1 cellular context compared by ENCODE assay signal in genomic region chr3:23830869-23831484, GRCh38.
TF ChIP-seq lines count a peak whose summit lies in the region.

No MANE protein-coding gene starts in this region.

TF ChIP-seq in WTC11, 78 proteins besides CTCF, POLR2A, EP300 and RAD21 (continued from another document):
- TF ChIP-seq ERG (CRISPR knock-in tag; IDR thresholded peaks at IDR 0.05): no peak
- no peak for TF ChIP-seq ZSCAN18 (CRISPR knock-in tag; IDR thresholded peaks at IDR 0.05)
- no peak for TF ChIP-seq NR3C1 (CRISPR knock-in tag; conservative IDR thresholded peaks at IDR 0.05; ENCODE audit: low read depth)
- no peak for TF ChIP-seq ZNF281 (CRISPR knock-in tag; IDR thresholded peaks at IDR 0.05)
- no peak for TF ChIP-seq RORB (CRISPR knock-in tag; IDR thresholded peaks at IDR 0.05)
- no peak for TF ChIP-seq ZNF532 (CRISPR knock-in tag; IDR thresholded peaks at IDR 0.05; ENCODE audit: borderline replicate concordance)
- TF ChIP-seq FOXJ3 (CRISPR knock-in tag; IDR thresholded peaks at IDR 0.05; ENCODE audit: borderline replicate concordance): no peak
- no peak for TF ChIP-seq AR (CRISPR knock-in tag; IDR thresholded peaks at IDR 0.05)
- no peak for TF ChIP-seq MAX (CRISPR knock-in tag; IDR thresholded peaks at IDR 0.05)
